In the genomic region with DNA sequence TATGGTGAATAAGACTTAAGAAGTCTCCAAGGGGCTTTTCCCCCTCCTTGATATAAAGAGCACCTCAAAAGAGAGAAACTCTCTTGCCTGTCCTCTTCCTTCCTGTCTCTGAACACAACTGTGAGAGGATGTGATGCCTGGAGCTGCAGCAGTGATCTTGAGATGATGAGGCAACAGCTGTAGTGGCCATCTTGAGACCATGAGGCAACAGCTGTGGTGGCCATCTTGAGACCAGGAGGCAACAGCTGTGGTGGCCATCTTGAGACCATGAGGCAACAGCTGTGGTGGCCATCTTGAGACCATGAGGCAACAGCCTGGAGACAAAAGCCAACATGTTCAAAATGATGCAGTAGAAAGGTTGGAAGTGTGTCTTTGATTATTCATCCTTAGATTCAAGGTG, we compare ENCODE assay signal across 1 cellular context.
TF ChIP-seq lines count a peak whose summit lies in the region.

No MANE protein-coding gene starts in this region.

TF ChIP-seq in K562, 482 proteins besides CTCF, POLR2A, EP300 and RAD21 (continued from another document):
- TF ChIP-seq, protein P1, sequence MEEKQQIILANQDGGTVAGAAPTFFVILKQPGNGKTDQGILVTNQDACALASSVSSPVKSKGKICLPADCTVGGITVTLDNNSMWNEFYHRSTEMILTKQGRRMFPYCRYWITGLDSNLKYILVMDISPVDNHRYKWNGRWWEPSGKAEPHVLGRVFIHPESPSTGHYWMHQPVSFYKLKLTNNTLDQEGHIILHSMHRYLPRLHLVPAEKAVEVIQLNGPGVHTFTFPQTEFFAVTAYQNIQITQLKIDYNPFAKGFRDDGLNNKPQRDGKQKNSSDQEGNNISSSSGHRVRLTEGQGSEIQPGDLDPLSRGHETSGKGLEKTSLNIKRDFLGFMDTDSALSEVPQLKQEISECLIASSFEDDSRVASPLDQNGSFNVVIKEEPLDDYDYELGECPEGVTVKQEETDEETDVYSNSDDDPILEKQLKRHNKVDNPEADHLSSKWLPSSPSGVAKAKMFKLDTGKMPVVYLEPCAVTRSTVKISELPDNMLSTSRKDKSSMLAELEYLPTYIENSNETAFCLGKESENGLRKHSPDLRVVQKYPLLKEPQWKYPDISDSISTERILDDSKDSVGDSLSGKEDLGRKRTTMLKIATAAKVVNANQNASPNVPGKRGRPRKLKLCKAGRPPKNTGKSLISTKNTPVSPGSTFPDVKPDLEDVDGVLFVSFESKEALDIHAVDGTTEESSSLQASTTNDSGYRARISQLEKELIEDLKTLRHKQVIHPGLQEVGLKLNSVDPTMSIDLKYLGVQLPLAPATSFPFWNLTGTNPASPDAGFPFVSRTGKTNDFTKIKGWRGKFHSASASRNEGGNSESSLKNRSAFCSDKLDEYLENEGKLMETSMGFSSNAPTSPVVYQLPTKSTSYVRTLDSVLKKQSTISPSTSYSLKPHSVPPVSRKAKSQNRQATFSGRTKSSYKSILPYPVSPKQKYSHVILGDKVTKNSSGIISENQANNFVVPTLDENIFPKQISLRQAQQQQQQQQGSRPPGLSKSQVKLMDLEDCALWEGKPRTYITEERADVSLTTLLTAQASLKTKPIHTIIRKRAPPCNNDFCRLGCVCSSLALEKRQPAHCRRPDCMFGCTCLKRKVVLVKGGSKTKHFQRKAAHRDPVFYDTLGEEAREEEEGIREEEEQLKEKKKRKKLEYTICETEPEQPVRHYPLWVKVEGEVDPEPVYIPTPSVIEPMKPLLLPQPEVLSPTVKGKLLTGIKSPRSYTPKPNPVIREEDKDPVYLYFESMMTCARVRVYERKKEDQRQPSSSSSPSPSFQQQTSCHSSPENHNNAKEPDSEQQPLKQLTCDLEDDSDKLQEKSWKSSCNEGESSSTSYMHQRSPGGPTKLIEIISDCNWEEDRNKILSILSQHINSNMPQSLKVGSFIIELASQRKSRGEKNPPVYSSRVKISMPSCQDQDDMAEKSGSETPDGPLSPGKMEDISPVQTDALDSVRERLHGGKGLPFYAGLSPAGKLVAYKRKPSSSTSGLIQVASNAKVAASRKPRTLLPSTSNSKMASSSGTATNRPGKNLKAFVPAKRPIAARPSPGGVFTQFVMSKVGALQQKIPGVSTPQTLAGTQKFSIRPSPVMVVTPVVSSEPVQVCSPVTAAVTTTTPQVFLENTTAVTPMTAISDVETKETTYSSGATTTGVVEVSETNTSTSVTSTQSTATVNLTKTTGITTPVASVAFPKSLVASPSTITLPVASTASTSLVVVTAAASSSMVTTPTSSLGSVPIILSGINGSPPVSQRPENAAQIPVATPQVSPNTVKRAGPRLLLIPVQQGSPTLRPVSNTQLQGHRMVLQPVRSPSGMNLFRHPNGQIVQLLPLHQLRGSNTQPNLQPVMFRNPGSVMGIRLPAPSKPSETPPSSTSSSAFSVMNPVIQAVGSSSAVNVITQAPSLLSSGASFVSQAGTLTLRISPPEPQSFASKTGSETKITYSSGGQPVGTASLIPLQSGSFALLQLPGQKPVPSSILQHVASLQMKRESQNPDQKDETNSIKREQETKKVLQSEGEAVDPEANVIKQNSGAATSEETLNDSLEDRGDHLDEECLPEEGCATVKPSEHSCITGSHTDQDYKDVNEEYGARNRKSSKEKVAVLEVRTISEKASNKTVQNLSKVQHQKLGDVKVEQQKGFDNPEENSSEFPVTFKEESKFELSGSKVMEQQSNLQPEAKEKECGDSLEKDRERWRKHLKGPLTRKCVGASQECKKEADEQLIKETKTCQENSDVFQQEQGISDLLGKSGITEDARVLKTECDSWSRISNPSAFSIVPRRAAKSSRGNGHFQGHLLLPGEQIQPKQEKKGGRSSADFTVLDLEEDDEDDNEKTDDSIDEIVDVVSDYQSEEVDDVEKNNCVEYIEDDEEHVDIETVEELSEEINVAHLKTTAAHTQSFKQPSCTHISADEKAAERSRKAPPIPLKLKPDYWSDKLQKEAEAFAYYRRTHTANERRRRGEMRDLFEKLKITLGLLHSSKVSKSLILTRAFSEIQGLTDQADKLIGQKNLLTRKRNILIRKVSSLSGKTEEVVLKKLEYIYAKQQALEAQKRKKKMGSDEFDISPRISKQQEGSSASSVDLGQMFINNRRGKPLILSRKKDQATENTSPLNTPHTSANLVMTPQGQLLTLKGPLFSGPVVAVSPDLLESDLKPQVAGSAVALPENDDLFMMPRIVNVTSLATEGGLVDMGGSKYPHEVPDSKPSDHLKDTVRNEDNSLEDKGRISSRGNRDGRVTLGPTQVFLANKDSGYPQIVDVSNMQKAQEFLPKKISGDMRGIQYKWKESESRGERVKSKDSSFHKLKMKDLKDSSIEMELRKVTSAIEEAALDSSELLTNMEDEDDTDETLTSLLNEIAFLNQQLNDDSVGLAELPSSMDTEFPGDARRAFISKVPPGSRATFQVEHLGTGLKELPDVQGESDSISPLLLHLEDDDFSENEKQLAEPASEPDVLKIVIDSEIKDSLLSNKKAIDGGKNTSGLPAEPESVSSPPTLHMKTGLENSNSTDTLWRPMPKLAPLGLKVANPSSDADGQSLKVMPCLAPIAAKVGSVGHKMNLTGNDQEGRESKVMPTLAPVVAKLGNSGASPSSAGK (IDR thresholded peaks at IDR 0.05): peak; percentile 28; the same call in 1 of the 2 replicates
- peak; percentile 61 for TF ChIP-seq RBM25 (IDR thresholded peaks at IDR 0.05; ENCODE audit: low read depth, low read length, severe bottlenecking)
- TF ChIP-seq, protein P2, sequence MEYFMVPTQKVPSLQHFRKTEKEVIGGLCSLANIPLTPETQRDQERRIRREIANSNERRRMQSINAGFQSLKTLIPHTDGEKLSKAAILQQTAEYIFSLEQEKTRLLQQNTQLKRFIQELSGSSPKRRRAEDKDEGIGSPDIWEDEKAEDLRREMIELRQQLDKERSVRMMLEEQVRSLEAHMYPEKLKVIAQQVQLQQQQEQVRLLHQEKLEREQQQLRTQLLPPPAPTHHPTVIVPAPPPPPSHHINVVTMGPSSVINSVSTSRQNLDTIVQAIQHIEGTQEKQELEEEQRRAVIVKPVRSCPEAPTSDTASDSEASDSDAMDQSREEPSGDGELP (CRISPR knock-in tag; IDR thresholded peaks at IDR 0.05; ENCODE audit: borderline replicate concordance): peak; percentile 97
- peak; percentile 55 for TF ChIP-seq CEBPB (tag; IDR thresholded peaks at IDR 0.05)
- peak; percentile 36 for TF ChIP-seq EP400 (IDR thresholded peaks at IDR 0.05)
- TF ChIP-seq DACH1 (IDR thresholded peaks at IDR 0.05; ENCODE audit: partially characterized antibody): peak; percentile 78
- TF ChIP-seq TRIM24 (IDR thresholded peaks at IDR 0.05): peak in 1 of 2 experiments; percentile 44; a peak in 1 of 4 replicates
